Comparison of ENCODE assay signal across 10 cellular contexts in the genomic region with DNA sequence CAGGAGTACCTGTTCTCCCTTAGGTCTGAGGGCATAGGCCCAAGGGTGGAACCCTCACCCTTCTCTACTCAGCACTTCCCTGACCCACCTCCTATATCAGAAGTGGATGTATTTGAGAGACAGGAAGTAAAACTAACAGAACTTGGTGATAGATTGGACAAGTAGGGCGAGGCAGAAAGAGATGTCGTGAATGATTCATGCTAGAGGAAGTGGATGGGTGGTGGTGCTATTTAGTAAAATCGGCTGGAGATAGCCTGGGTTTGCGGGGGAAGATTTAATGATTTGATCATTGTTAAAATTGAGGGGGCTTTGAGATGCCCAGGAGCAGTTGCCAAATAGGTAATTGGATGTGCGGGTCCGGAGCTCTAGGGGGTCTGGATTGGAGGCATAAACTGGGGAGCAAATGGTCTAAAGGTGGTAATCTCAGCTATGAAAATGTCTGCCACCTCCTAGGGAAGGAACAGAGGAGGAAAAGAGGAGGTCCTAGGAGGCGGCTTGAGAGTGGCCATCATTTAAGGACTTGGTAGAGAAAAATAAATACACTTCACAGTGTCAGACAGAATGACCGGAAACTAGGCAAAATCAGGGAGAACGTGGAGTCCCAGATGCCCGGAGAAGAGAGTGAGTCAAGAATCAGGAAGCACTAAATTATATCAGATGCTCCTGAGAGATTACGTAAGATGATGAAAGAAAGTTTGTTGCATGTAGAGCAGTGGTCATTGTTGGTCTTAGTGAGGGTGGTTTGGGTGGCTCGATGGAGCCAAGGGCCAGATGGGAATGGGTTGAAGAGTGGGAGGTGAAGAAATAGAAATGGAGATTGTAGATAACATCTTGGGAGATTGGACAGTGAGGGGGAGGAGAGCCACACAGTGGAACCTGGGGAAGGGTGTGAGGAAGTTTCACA.
A peak's percentile ranks its signal among the peaks of the same experiment; 100 is the strongest.
DNase-seq lines count a peak whose midpoint lies in the region; ATAC-seq, FAIRE-seq and TF ChIP-seq lines count a peak whose summit lies in the region.
"Had no signal": no experiment of that assay in that cellular context is flagged by ENCODE, and none has a peak within 500 bp of the region (broad histone marks: within the 10 kb centered on the region; RNA-seq: fewer than 3 reads in every experiment).

No MANE protein-coding gene starts in this region.

- no peaks in the 10 kb centered on the region for H3K27me3 Mint-ChIP-seq in activated T-helper 17 cell treated with anti-CD3 and anti-CD28 coated beads, Interleukin-2, amount 50 U/mL, for 72 hours
- peaks cover 0 to 3% (median 0%) of the 10 kb centered on the region in 5 donors for H3K27me3 Mint-ChIP-seq in naive thymus-derived CD4-positive, alpha-beta T cell
- no peaks in the 10 kb centered on the region for H3K27me3 Mint-ChIP-seq in osteocyte (ENCODE audit: unreplicated experiment)

- CTCF ChIA-PET in naive thymus-derived CD4-positive, alpha-beta T cell (lab: Charles Lee): interaction anchor here (0.8 kb wide), 1 partner anchor 50 kb away, joined by 4 read pairs; no protein-coding TSS in a partner anchor

- peak overlapping the region; percentile 23 for H3K27ac Mint-ChIP-seq in activated T-helper 17 cell treated with anti-CD3 and anti-CD28 coated beads, Interleukin-2, amount 50 U/mL, for 72 hours
- peak overlapping the region in 6 of 9 donors; percentile 2 to 90 (median 28) for H3K27ac Mint-ChIP-seq in naive thymus-derived CD4-positive, alpha-beta T cell
- no peak overlapping the region for H3K27ac Mint-ChIP-seq in osteocyte (ENCODE audit: unreplicated experiment)
- H3K27ac Mint-ChIP-seq: WTC11 had no signal

- DNase-seq in ELR (ENCODE audit: low read depth) (peak; percentile 45), KBM-7 (peak; percentile 69), osteocyte (ENCODE audit: extremely low spot score, unreplicated experiment) (no peak), H54 (ENCODE audit: insufficient read length, low spot score) (no peak), GM10266 (ENCODE audit: extremely low spot score) (no peak)
- DNase-seq in naive thymus-derived CD4-positive, alpha-beta T cell: peak in 2 of 9 donors; percentile 17 to 19
- DNase-seq: left ventricle myocardium inferior had no signal

- peak overlapping the region; percentile 4 for H3K4me3 Mint-ChIP-seq in activated T-helper 17 cell treated with anti-CD3 and anti-CD28 coated beads, Interleukin-2, amount 50 U/mL, for 72 hours
- H3K4me3 Mint-ChIP-seq in naive thymus-derived CD4-positive, alpha-beta T cell: peak overlapping the region; percentile 0 to 73 (median 14)
- no peak overlapping the region for H3K4me3 Mint-ChIP-seq in osteocyte (ENCODE audit: unreplicated experiment)
- H3K4me3 Mint-ChIP-seq: WTC11 had no signal

- no peak overlapping the region for H3K27ac ChIP-seq in naive thymus-derived CD4-positive, alpha-beta T cell (ENCODE audit: low read depth, low read length)
- H3K27ac ChIP-seq: left ventricle myocardium inferior had no signal

- in situ Hi-C loops in KBM-7 (cut with MboI; ENCODE audit: low pct_unique_long_range_greater_than_20kb, low sequenced_read_pairs): no loop called here

- H3K4me1 Mint-ChIP-seq in activated T-helper 17 cell treated with anti-CD3 and anti-CD28 coated beads, Interleukin-2, amount 50 U/mL, for 72 hours: peaks cover 10% of the 10 kb centered on the region
- H3K4me1 Mint-ChIP-seq in naive thymus-derived CD4-positive, alpha-beta T cell: peaks cover 6 to 22% (median 18%) of the 10 kb centered on the region in 7 donors
- peaks cover 20% of the 10 kb centered on the region for H3K4me1 Mint-ChIP-seq in osteocyte (ENCODE audit: unreplicated experiment)

- no peak overlapping the region for H3K4me3 ChIP-seq in naive thymus-derived CD4-positive, alpha-beta T cell (ENCODE audit: low read length)
- H3K4me3 ChIP-seq: left ventricle myocardium inferior had no signal

- H3K36me3 ChIP-seq in naive thymus-derived CD4-positive, alpha-beta T cell (ENCODE audit: control insufficient read depth in 2 of 3, insufficient read depth in 3 of 3, low read length in 3 of 3): no peaks in the 10 kb centered on the region
- H3K36me3 ChIP-seq: left ventricle myocardium inferior had no signal

- intact Hi-C loops in naive thymus-derived CD4-positive, alpha-beta T cell (cut with micrococcal nuclease): loop anchor here (2.0 to 5.0 kb wide), 6 partner anchors 17 to 453 kb away; a partner anchor contains a TSS

- no peaks in the 10 kb centered on the region for H3K4me1 ChIP-seq in naive thymus-derived CD4-positive, alpha-beta T cell (ENCODE audit: control insufficient read depth in 2 of 2, insufficient read depth in 2 of 2, low read length in 2 of 2)

- peak; percentile 78 for ATAC-seq in activated T-helper 17 cell treated with anti-CD3 and anti-CD28 coated beads, Interleukin-2, amount 50 U/mL, for 72 hours (replicated peaks)
- peak; percentile 88 for ATAC-seq in naive thymus-derived CD4-positive, alpha-beta T cell
- no peak for ATAC-seq in GM19035 (IDR thresholded peaks at IDR 0.05; ENCODE audit: unreplicated experiment)

- no peaks in the 10 kb centered on the region for H3K27me3 ChIP-seq in naive thymus-derived CD4-positive, alpha-beta T cell (ENCODE audit: control insufficient read depth in 2 of 2, insufficient read depth in 2 of 2, low read length in 2 of 2)

- POLR2A ChIA-PET in naive thymus-derived CD4-positive, alpha-beta T cell (lab: Charles Lee): interaction anchor here (1.2 kb wide), 1 partner anchor 50 kb away, joined by 3 read pairs; no protein-coding TSS in a partner anchor

- FAIRE-seq in H54 (lab: Jason Lieb, UNC): no peak

- TF ChIP-seq CTCF in osteocyte (IDR thresholded peaks at IDR 0.05) (no peak), GM10266 (IDR thresholded peaks at IDR 0.05; ENCODE audit: control insufficient read depth, insufficient read depth, low read depth, missing control alignments) (no peak)

- no peak for TF ChIP-seq POLR2A in H54 (IDR thresholded peaks at IDR 0.05; ENCODE audit: low read depth, low read length)

- no peaks in the 10 kb centered on the region for H3K9me3 Mint-ChIP-seq in activated T-helper 17 cell treated with anti-CD3 and anti-CD28 coated beads, Interleukin-2, amount 50 U/mL, for 72 hours
- peaks cover 0 to 3% (median 0%) of the 10 kb centered on the region in 11 donors for H3K9me3 Mint-ChIP-seq in naive thymus-derived CD4-positive, alpha-beta T cell
- no peaks in the 10 kb centered on the region for H3K9me3 Mint-ChIP-seq in osteocyte (ENCODE audit: unreplicated experiment)

- no peaks in the 10 kb centered on the region for H3K36me3 Mint-ChIP-seq in activated T-helper 17 cell treated with anti-CD3 and anti-CD28 coated beads, Interleukin-2, amount 50 U/mL, for 72 hours (ENCODE audit: low read depth)
- peaks cover 0 to 5% (median 0%) of the 10 kb centered on the region in 5 donors for H3K36me3 Mint-ChIP-seq in naive thymus-derived CD4-positive, alpha-beta T cell
- H3K36me3 Mint-ChIP-seq in osteocyte (ENCODE audit: unreplicated experiment): no peaks in the 10 kb centered on the region
- H3K36me3 Mint-ChIP-seq: WTC11 had no signal

- H3K9me3 ChIP-seq in naive thymus-derived CD4-positive, alpha-beta T cell (ENCODE audit: control insufficient read depth in 2 of 3, low read length in 3 of 3): no peaks in the 10 kb centered on the region
- H3K9me3 ChIP-seq: left ventricle myocardium inferior had no signal

Comparison
In these comparisons a context has a peak if more than half of its experiments do, and no peak if none do; other contexts are left out.
1. DNase-seq: peak in ELR (single experiment) and KBM-7 (single experiment); none in osteocyte (single experiment), H54 (single experiment) and GM10266 (single experiment).